In genomic region chr18:40124107-40124506, GRCh38 we compare ENCODE assay signal across 18 cellular contexts.
DNase-seq lines count a peak whose midpoint lies in the region; FAIRE-seq and TF ChIP-seq lines count a peak whose summit lies in the region.
"Had no signal": no experiment of that assay in that cellular context is flagged by ENCODE, and none has a peak within 500 bp of the region (broad histone marks: within the 10 kb centered on the region; RNA-seq: fewer than 3 reads in every experiment).

No MANE protein-coding gene starts in this region.

- no peak for TF ChIP-seq EP300 in esophagus muscularis mucosa (IDR thresholded peaks at IDR 0.05)

- H3K4me1 ChIP-seq in esophagus muscularis mucosa: no peaks in the 10 kb centered on the region

- intact Hi-C loops in esophagus muscularis mucosa (cut with DNase I): no loop called here

- no peak for FAIRE-seq in RCC 7860 (lab: Jason Lieb, UNC)
- FAIRE-seq: colon had no signal

- H3K27ac ChIP-seq in esophagus muscularis mucosa (replicated peaks in 1 of 4): no peak overlapping the region
- H3K27ac ChIP-seq: parathyroid adenoma had no signal

- no peaks in the 10 kb centered on the region for H3K9me3 ChIP-seq in esophagus muscularis mucosa

- TF ChIP-seq POLR2A in esophagus muscularis mucosa (IDR thresholded peaks at IDR 0.05; ENCODE audit: low read depth): no peak

- no peak for TF ChIP-seq CTCF in epithelial cell of esophagus (IDR thresholded peaks at IDR 0.05; ENCODE audit: insufficient read depth, low read depth, low read length, missing control alignments)
- TF ChIP-seq CTCF in retinal pigment epithelial cell (conservative IDR thresholded peaks at IDR 0.05; ENCODE audit: low read depth, low read length): no peak
- no peak for TF ChIP-seq CTCF in esophagus muscularis mucosa (IDR thresholded peaks at IDR 0.05)

- whole genome bisulfite sequencing in esophagus muscularis mucosa: 79% methylated on average over 2 of the region's 2 CpGs

- H3K36me3 ChIP-seq in esophagus muscularis mucosa: no peaks in the 10 kb centered on the region

- DNase-seq in H4 (ENCODE audit: low spot score) (peak; percentile 79), RCC 7860 (ENCODE audit: low spot score) (peak; percentile 21), epithelial cell of esophagus (ENCODE audit: low read depth) (peak; percentile 65), retinal pigment epithelial cell (ENCODE audit: low read depth) (peak; percentile 12), NCI-H2081 treated with DMSO at 0.1 percent for 48 hours (lab: John Stamatoyannopoulos, UW) (no peak), GM03348 (ENCODE audit: low spot score) (no peak), hepatic stellate cell (ENCODE audit: low spot score) (no peak), esophagus muscularis mucosa (ENCODE audit: extremely low spot score) (no peak)
- DNase-seq: activated CD4-positive, alpha-beta T cell treated with anti-CD3 and anti-CD28 coated beads, Interleukin-2, amount 10 ng/mL, durations not matched to agents 24 days and 14 days; activated CD8-positive, alpha-beta memory T cell treated with anti-CD3 and anti-CD28 coated beads, Interleukin-2, amount 50 U/mL, for 4 hours; activated gamma-delta T cell treated with Interleukin-2 at 50 U/mL for 16 hours; AML-193; amygdala; COR-L47; NCI-H187; NCI-H446 had no signal

- no peaks in the 10 kb centered on the region for H3K27me3 ChIP-seq in esophagus muscularis mucosa

- H3K4me3 ChIP-seq in epithelial cell of esophagus (ENCODE audit: low read length) (no peak overlapping the region), retinal pigment epithelial cell (ENCODE audit: low read length) (no peak overlapping the region), esophagus muscularis mucosa (no peak overlapping the region)

Comparison
In these comparisons a context has a peak if more than half of its experiments do, and no peak if none do; other contexts are left out.
1. DNase-seq: peak in H4 (single experiment), RCC 7860 (single experiment), epithelial cell of esophagus (single experiment) and retinal pigment epithelial cell (single experiment); none in NCI-H2081 treated with DMSO at 0.1 percent for 48 hours (single experiment), GM03348 (single experiment), hepatic stellate cell (single experiment) and esophagus muscularis mucosa (single experiment).